1 cellular context compared by ENCODE assay signal in the genomic region with DNA sequence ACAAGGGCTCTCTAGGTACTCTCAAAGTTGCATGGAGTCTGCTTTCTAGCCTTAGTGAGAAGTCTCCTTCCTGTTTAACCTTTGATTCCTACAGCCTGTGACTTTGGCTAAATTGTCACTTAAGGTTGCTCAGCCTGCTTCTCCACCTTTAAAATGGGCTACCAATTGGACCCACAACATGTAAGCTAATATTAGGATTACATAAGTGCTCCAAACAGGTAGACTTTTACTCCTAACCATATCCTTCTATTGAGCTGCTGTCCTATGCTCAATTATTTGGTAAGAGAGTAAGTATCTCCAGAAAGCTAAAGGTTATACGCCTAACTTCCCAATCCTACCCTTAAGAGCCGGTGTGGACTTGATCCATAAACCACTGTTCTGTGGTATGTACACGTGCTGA.
TF ChIP-seq lines count a peak whose summit lies in the region.

No MANE protein-coding gene starts in this region.

TF ChIP-seq in A549, 52 proteins besides CTCF, POLR2A, EP300 and RAD21:
- TF ChIP-seq BHLHE40 (IDR thresholded peaks at IDR 0.05; ENCODE audit: low read depth, low read length) = no peak
- no peak for TF ChIP-seq GATA3 (IDR thresholded peaks at IDR 0.05; ENCODE audit: borderline replicate concordance)
- no peak for TF ChIP-seq ESRRA (IDR thresholded peaks at IDR 0.05; ENCODE audit: borderline replicate concordance, low read length)
- TF ChIP-seq, protein P1, sequence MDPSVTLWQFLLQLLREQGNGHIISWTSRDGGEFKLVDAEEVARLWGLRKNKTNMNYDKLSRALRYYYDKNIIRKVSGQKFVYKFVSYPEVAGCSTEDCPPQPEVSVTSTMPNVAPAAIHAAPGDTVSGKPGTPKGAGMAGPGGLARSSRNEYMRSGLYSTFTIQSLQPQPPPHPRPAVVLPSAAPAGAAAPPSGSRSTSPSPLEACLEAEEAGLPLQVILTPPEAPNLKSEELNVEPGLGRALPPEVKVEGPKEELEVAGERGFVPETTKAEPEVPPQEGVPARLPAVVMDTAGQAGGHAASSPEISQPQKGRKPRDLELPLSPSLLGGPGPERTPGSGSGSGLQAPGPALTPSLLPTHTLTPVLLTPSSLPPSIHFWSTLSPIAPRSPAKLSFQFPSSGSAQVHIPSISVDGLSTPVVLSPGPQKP (IDR thresholded peaks at IDR 0.05; ENCODE audit: low read depth, low read length) = no peak
- TF ChIP-seq CBX2 (IDR thresholded peaks at IDR 0.05; ENCODE audit: borderline replicate concordance, low read depth) = no peak
